1 cellular context compared by ENCODE assay signal in the genomic region with DNA sequence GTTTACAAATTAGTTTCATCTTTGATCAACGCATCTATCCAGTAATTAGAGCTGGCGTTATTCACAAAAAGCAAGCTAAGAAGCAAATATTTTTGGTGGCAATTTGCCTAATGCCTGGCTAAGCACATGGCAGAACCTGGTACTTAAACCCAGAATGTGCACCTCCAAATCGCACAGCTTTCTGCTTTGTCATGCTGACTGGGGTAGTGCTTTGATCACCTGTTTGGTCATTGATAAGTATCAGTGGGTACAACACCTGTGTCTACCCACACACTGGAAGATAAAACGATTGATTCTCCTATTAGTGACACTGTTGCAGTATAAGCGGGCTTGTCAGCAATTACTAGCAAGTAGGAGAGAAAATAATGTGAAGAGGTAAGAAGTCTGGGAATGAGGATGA.
TF ChIP-seq lines count a peak whose summit lies in the region.

No MANE protein-coding gene starts in this region.

TF ChIP-seq in SK-N-SH treated with all-trans-retinoic acid at 6 μM for 48 hours, 23 proteins besides CTCF, POLR2A, EP300 and RAD21:
- TF ChIP-seq BACH2 (CRISPR knock-in tag; IDR thresholded peaks at IDR 0.05; ENCODE audit: borderline replicate concordance) (no peak), ZNF8 (CRISPR knock-in tag; IDR thresholded peaks at IDR 0.05) (no peak), ZNF70 (CRISPR knock-in tag; IDR thresholded peaks at IDR 0.05) (no peak), RARB (CRISPR knock-in tag; IDR thresholded peaks at IDR 0.05) (no peak), OSR1 (CRISPR knock-in tag; IDR thresholded peaks at IDR 0.05) (no peak), CSDC2 (CRISPR knock-in tag; IDR thresholded peaks at IDR 0.05) (no peak), ESRRG (CRISPR knock-in tag; IDR thresholded peaks at IDR 0.05) (no peak)
TF ChIP-seq in SK-N-SH treated with all-trans-retinoic acid at 6 μM for 48 hours: peak in this region for 0.
